In the genomic region with DNA sequence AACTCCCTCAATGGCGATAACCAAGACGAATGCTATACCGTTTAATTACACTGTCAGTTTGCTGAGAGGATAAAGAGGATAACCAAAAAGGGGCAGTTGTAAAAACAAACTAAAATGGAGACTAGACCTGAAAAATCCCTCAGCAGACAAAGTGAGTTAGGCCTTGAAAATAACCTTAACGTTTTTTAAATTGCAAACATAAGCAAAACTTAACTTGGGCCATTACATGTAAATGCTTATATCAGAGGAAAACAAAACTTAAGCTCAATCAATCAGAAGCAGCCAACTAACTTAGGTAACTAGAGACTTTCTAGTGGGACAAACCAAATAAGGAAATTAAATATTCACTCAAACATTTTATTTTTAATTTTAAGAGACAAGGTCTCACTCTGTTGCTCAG, we compare ENCODE assay signal across 23 cellular contexts. TPM values are rescaled to one million over a fixed set of nuclear protein-coding genes. Genes with fewer than 3 reads are reported as not detected.
DNase-seq lines count a peak whose midpoint lies in the region; ATAC-seq, FAIRE-seq and TF ChIP-seq lines count a peak whose summit lies in the region.
"Had no signal": no experiment of that assay in that cellular context is flagged by ENCODE, and none has a peak within 500 bp of the region (broad histone marks: within the 10 kb centered on the region; RNA-seq: fewer than 3 reads in every experiment).

No MANE protein-coding gene starts in this region.

- no peak overlapping the region for H3K4me3 Mint-ChIP-seq in endodermal cell
- H3K4me3 Mint-ChIP-seq: B cell; CD4-positive, alpha-beta T cell; CD8-positive, alpha-beta T cell had no signal

- H3K4ac ChIP-seq in IMR-90 (ENCODE audit: low read depth, low read length): no peak overlapping the region

- no peaks in the 10 kb centered on the region for H3K79me2 ChIP-seq in HepG2 (ENCODE audit: insufficient read depth, low read length)

- no peak overlapping the region for H3K23ac ChIP-seq in IMR-90 (ENCODE audit: low read depth, low read length)

- H4K5ac ChIP-seq in IMR-90 (ENCODE audit: low read depth, low read length): no peak overlapping the region

- TF ChIP-seq EP300 in HepG2 (IDR thresholded peaks at IDR 0.05; ENCODE audit: low read depth in 2 of 2, low read length in 2 of 2) (no peak), HepG2 (CRISPR knock-in tag; IDR thresholded peaks at IDR 0.05; ENCODE audit: borderline replicate concordance) (no peak), esophagus muscularis mucosa (IDR thresholded peaks at IDR 0.05) (no peak)

- intact Hi-C loops in HepG2 (cut with micrococcal nuclease; ENCODE audit: unreplicated experiment): no loop called here
- intact Hi-C loops in right lobe of liver (cut with DNase I): no loop called here
- intact Hi-C loops in IMR-90 (cut with micrococcal nuclease): no loop called here
- intact Hi-C loops in left colon (cut with DNase I, micrococcal nuclease): no loop called here
- intact Hi-C loops in esophagus muscularis mucosa (cut with DNase I): no loop called here

- peaks cover 31% of the 10 kb centered on the region for H3K36me3 Mint-ChIP-seq in endodermal cell (ENCODE audit: low read depth)

- in situ Hi-C loops in HepG2 (cut with HindIII; ENCODE audit: extremely low pct_ligation_motif_present, low pct_unique_long_range_greater_than_20kb) (no loop called here), IMR-90 (cut with MboI; ENCODE audit: low sequenced_read_pairs) (no loop called here)

- H3K4me2 ChIP-seq in HepG2 (ENCODE audit: low read depth, low read length): no peak overlapping the region
- H3K4me2 ChIP-seq in IMR-90 (ENCODE audit: low read depth, low read length): no peak overlapping the region
- H3K4me2 ChIP-seq: A549; BLaER1 treated with 17β-estradiol and CSF1 and Interleukin-3, amounts not matched to agents 10 nM and 100 nM had no signal

- 78% methylated on average over 4 of the region's 4 CpGs for WGBS in HepG2 (ENCODE audit: low lambda C conversion rate)
- WGBS in right lobe of liver (ENCODE audit: insufficient coverage, low coverage, low lambda C conversion rate, missing lambda C conversion rate): 83% methylated on average over 4 of the region's 4 CpGs
- no CpG with 5 or more reads among the region's 4 CpGs for WGBS in IMR-90 (ENCODE audit: extremely low coverage in 2 of 2, insufficient read length in 1 of 2), 2 experiments
- 92 to 100% methylated on average over 4 of the region's 4 CpGs for WGBS in endodermal cell (ENCODE audit: insufficient coverage in 1 of 2, insufficient read length in 1 of 2), 2 experiments
- 84% methylated on average over 4 of the region's 4 CpGs for WGBS in esophagus muscularis mucosa

- peaks cover 11% of the 10 kb centered on the region for H3K27me3 Mint-ChIP-seq in endodermal cell (ENCODE audit: insufficient read depth)
- H3K27me3 Mint-ChIP-seq: B cell; CD4-positive, alpha-beta T cell had no signal

- H3K18ac ChIP-seq in IMR-90 (ENCODE audit: low read depth, low read length): no peak overlapping the region

- H4K91ac ChIP-seq in IMR-90 (ENCODE audit: insufficient read depth, low read depth, low read length): no peak overlapping the region

- peaks cover 19% of the 10 kb centered on the region for H3K9me3 Mint-ChIP-seq in endodermal cell
- H3K9me3 Mint-ChIP-seq: CD4-positive, alpha-beta T cell; CD8-positive, alpha-beta T cell had no signal

- FAIRE-seq in HepG2 (lab: Jason Lieb, UNC): no peak
- FAIRE-seq: A549, D721Med, G401.6, GM12891, GM18507 had no signal

- TF ChIP-seq RAD21 in HepG2 (CRISPR knock-in tag; IDR thresholded peaks at IDR 0.05): no peak
- TF ChIP-seq RAD21 in IMR-90 (IDR thresholded peaks at IDR 0.05; ENCODE audit: low read length): no peak

- H2BK20ac ChIP-seq in IMR-90 (ENCODE audit: low read depth, low read length): no peak overlapping the region

- no peak overlapping the region for H2AFZ ChIP-seq in HepG2 (ENCODE audit: low read length)
- no peak overlapping the region for H2AFZ ChIP-seq in IMR-90 (replicated peaks; ENCODE audit: low read length, poor library complexity)

- no peaks in the 10 kb centered on the region for H4K20me1 ChIP-seq in HepG2 (ENCODE audit: insufficient read depth, low read length)
- no peaks in the 10 kb centered on the region for H4K20me1 ChIP-seq in IMR-90 (ENCODE audit: insufficient read depth, low read length)
- H4K20me1 ChIP-seq: BLaER1 treated with 17β-estradiol and CSF1 and Interleukin-3, amounts not matched to agents 10 nM and 100 nM had no signal

- H3K79me1 ChIP-seq in IMR-90 (ENCODE audit: low read depth in 1 of 2, low read length in 2 of 2): no peaks in the 10 kb centered on the region

- no peak for DNase-seq in HepG2 (ENCODE audit: low spot score)
- no peak for DNase-seq in right lobe of liver
- no peak for DNase-seq in IMR-90
- DNase-seq in endodermal cell: no peak
- no peak for DNase-seq in left colon
- DNase-seq in esophagus muscularis mucosa (ENCODE audit: extremely low spot score): no peak
- no peak for DNase-seq in pons (ENCODE audit: low spot score)
- DNase-seq: AML-193; Caco-2; Calu3; CD4-positive, alpha-beta T cell; CD8-positive, alpha-beta T cell; DMS79 treated with DMSO at 0.1 percent for 48 hours; GF-D8 had no signal

- dilution Hi-C loops in IMR-90 (cut with HindIII; ENCODE audit: low sequenced_read_pairs, unreplicated experiment): no loop called here

- H3K27me3 ChIP-seq in HepG2 (ENCODE audit: control insufficient read depth in 1 of 2, insufficient read depth in 2 of 2, low read length in 2 of 2) (no peaks in the 10 kb centered on the region), right lobe of liver (no peaks in the 10 kb centered on the region), IMR-90 (ENCODE audit: control insufficient read depth, insufficient read depth, low read length) (peaks cover 2% of the 10 kb centered on the region; the same call in 1 of the 2 replicates), endodermal cell (ENCODE audit: control insufficient read depth, insufficient read depth, low read length, poor library complexity, severe bottlenecking) (peaks cover 8% of the 10 kb centered on the region), esophagus muscularis mucosa (no peaks in the 10 kb centered on the region)
- H3K27me3 ChIP-seq: BLaER1 treated with 17β-estradiol and CSF1 and Interleukin-3, amounts not matched to agents 10 nM and 100 nM had no signal

- H3K4me3 ChIP-seq in HepG2 (replicated peaks in 1 of 3; ENCODE audit: insufficient read depth in 1 of 3, low read depth in 2 of 3, low read length in 3 of 3): no peak overlapping the region
- H3K4me3 ChIP-seq in right lobe of liver: no peak overlapping the region
- H3K4me3 ChIP-seq in IMR-90 (ENCODE audit: insufficient read depth, low read depth, low read length): no peak overlapping the region
- H3K4me3 ChIP-seq in endodermal cell (ENCODE audit: low read length): peak overlapping the region; percentile 60
- no peak overlapping the region for H3K4me3 ChIP-seq in esophagus muscularis mucosa
- H3K4me3 ChIP-seq: A549; BLaER1 treated with 17β-estradiol and CSF1 and Interleukin-3, amounts not matched to agents 10 nM and 100 nM had no signal

- no peaks in the 10 kb centered on the region for H3K36me3 ChIP-seq in HepG2 (replicated peaks in 1 of 2; ENCODE audit: control insufficient read depth in 1 of 2, insufficient read depth in 2 of 2, low read length in 2 of 2)
- H3K36me3 ChIP-seq in right lobe of liver: no peaks in the 10 kb centered on the region
- no peaks in the 10 kb centered on the region for H3K36me3 ChIP-seq in IMR-90 (ENCODE audit: control insufficient read depth, insufficient read depth, low read length)
- no peaks in the 10 kb centered on the region for H3K36me3 ChIP-seq in endodermal cell (ENCODE audit: control insufficient read depth, insufficient read depth, low read length)
- peaks cover 0 to 12% (median 0%) of the 10 kb centered on the region in 4 donors for H3K36me3 ChIP-seq in esophagus muscularis mucosa
- H3K36me3 ChIP-seq: BLaER1 treated with 17β-estradiol and CSF1 and Interleukin-3, amounts not matched to agents 10 nM and 100 nM had no signal

- H3K4me1 ChIP-seq in HepG2 (ENCODE audit: insufficient read depth, low read length) (peaks cover 19% of the 10 kb centered on the region), right lobe of liver (peaks cover 0 to 17% (median 4%) of the 10 kb centered on the region in 4 donors), IMR-90 (ENCODE audit: control insufficient read depth, insufficient read depth, low read length) (no peaks in the 10 kb centered on the region), endodermal cell (ENCODE audit: control insufficient read depth, insufficient read depth, low read length) (peaks cover 9% of the 10 kb centered on the region), esophagus muscularis mucosa (no peaks in the 10 kb centered on the region)
- H3K4me1 ChIP-seq: A549 had no signal

- H2BK5ac ChIP-seq in IMR-90 (ENCODE audit: low read depth, low read length, poor library complexity, severe bottlenecking): no peak overlapping the region

- no peak overlapping the region for H4K8ac ChIP-seq in IMR-90 (ENCODE audit: low read depth in 2 of 2, low read length in 2 of 2)

- no peak overlapping the region for H3K27ac ChIP-seq in HepG2 (ENCODE audit: extremely low read length, insufficient read depth, low read length)
- H3K27ac ChIP-seq in right lobe of liver: no peak overlapping the region
- no peak overlapping the region for H3K27ac ChIP-seq in IMR-90 (ENCODE audit: insufficient read depth, low read length)
- H3K27ac ChIP-seq in endodermal cell (ENCODE audit: low read depth, low read length): no peak overlapping the region
- no peak overlapping the region for H3K27ac ChIP-seq in esophagus muscularis mucosa (replicated peaks in 1 of 4)
- H3K27ac ChIP-seq: 22Rv1; A549; BLaER1 treated with 17β-estradiol and CSF1 and Interleukin-3, amounts not matched to agents 10 nM and 100 nM; C4-2B had no signal

- CTCF ChIA-PET in HepG2 (lab: Yijun Ruan, JAX; ENCODE audit: low intra/inter-chr PET ratio, low total read pairs): no interaction called here
- CTCF ChIA-PET in IMR-90 (lab: Yijun Ruan, JAX): no interaction called here

- no peak overlapping the region for H2AK9ac ChIP-seq in IMR-90 (replicated peaks; ENCODE audit: low read depth, low read length, poor library complexity)

- H3K9ac ChIP-seq in HepG2 (ENCODE audit: insufficient read depth, low read depth, low read length) (no peak overlapping the region), IMR-90 (ENCODE audit: low read depth, low read length) (no peak overlapping the region), endodermal cell (ENCODE audit: extremely low read depth, low read length, poor library complexity, severe bottlenecking) (no peak overlapping the region)
- H3K9ac ChIP-seq: BLaER1 treated with 17β-estradiol and CSF1 and Interleukin-3, amounts not matched to agents 10 nM and 100 nM had no signal

- H3K56ac ChIP-seq in IMR-90 (ENCODE audit: extremely low read depth, insufficient read depth, low read length): no peak overlapping the region

- ATAC-seq in HepG2: no peak
- no peak for ATAC-seq in right lobe of liver
- ATAC-seq in IMR-90 (ENCODE audit: low read depth): no peak
- ATAC-seq in left colon: no peak
- ATAC-seq: A549; CD8-positive, alpha-beta T cell had no signal

- TF ChIP-seq POLR2A in HepG2 (IDR thresholded peaks at IDR 0.05; ENCODE audit: insufficient read depth in 1 of 2, low read depth in 2 of 2, low read length in 2 of 2) (no peak), right lobe of liver (IDR thresholded peaks at IDR 0.05) (no peak), IMR-90 (IDR thresholded peaks at IDR 0.05; ENCODE audit: low read depth, low read length) (no peak), esophagus muscularis mucosa (IDR thresholded peaks at IDR 0.05; ENCODE audit: low read depth) (no peak)

- H3K9me3 ChIP-seq in HepG2 (ENCODE audit: low read length) (no peaks in the 10 kb centered on the region), right lobe of liver (no peaks in the 10 kb centered on the region), IMR-90 (ENCODE audit: control insufficient read depth, insufficient read depth, low read length) (no peaks in the 10 kb centered on the region), endodermal cell (ENCODE audit: control insufficient read depth, low read length) (peaks cover 26% of the 10 kb centered on the region), esophagus muscularis mucosa (no peaks in the 10 kb centered on the region)
- H3K9me3 ChIP-seq: A549, Caco-2 had no signal

- no peak overlapping the region for H2AK5ac ChIP-seq in IMR-90 (ENCODE audit: low read depth, low read length)

- BruUV-seq in HepG2 (replicated peaks; lab: Mats Ljungman, UMichigan) (no TSS peak), IMR-90 (replicated peaks; lab: Mats Ljungman, UMichigan) (no TSS peak)

- TF ChIP-seq CTCF in HepG2 (CRISPR knock-in tag; IDR thresholded peaks at IDR 0.05) (no peak), right lobe of liver (IDR thresholded peaks at IDR 0.05) (no peak), IMR-90 (conservative IDR thresholded peaks at IDR 0.05; ENCODE audit: low read depth, low read length) (no peak), endodermal cell (conservative IDR thresholded peaks at IDR 0.05) (no peak), esophagus muscularis mucosa (IDR thresholded peaks at IDR 0.05) (no peak)

- no peaks in the 10 kb centered on the region for H3K9me1 ChIP-seq in IMR-90 (ENCODE audit: insufficient read depth, low read length)

- POLR2A ChIA-PET in HepG2 (lab: Yijun Ruan, JAX) (no interaction called here), IMR-90 (lab: Charles Lee; ENCODE audit: unreplicated experiment) (no interaction called here)

- H3K4me1 Mint-ChIP-seq in endodermal cell: peaks cover 29% of the 10 kb centered on the region

- no peak overlapping the region for H3K14ac ChIP-seq in IMR-90 (replicated peaks; ENCODE audit: low read depth, low read length)

- no peak overlapping the region for H3K27ac Mint-ChIP-seq in endodermal cell
- H3K27ac Mint-ChIP-seq: B cell; CD4-positive, alpha-beta T cell; CD8-positive, alpha-beta T cell had no signal

- no peak overlapping the region for H2BK120ac ChIP-seq in IMR-90 (ENCODE audit: low read depth, low read length)

- H2BK15ac ChIP-seq in IMR-90 (ENCODE audit: low read depth, low read length): no peak overlapping the region

RNA-seq across cellular contexts. Expression of gene TAPT1, which starts 17.0 kb away (rescaled TPM):
- total RNA-seq in HepG2 (2016; rRNA removed; fragmentation: Illumina TruSeq; extraction: Trizol) (16.3 and 24.5 TPM in 2 replicates), right lobe of liver (10 to 100 TPM; 10.8 to 57.3 (median 40.1) TPM), IMR-90 (2012; rRNA removed) (12.2 and 12.8 TPM in 2 replicates), endodermal cell (10 to 100 TPM; 19.8 to 22.6 TPM), left colon (10 to 100 TPM; 37.5 to 41.2 TPM), esophagus muscularis mucosa (10 to 100 TPM; 18.1 to 27.4 (median 21.6) TPM)
- 3.1 and 5.0 TPM in 2 replicates for total RNA-seq in HepG2 (2016; cell fraction: cytosol; rRNA removed; fragmentation: Illumina TruSeq; extraction: Trizol; ENCODE audit: low read depth)
- total RNA-seq in HepG2 (2016; cell fraction: insoluble cytoplasmic fraction; rRNA removed; fragmentation: Illumina TruSeq; extraction: Trizol): 11.6 and 24.9 TPM in 2 replicates
- 10.7 and 11.1 TPM in 2 replicates for total RNA-seq in HepG2 (2016; cell fraction: membrane; rRNA removed; fragmentation: Illumina TruSeq; extraction: Trizol)
- total RNA-seq in HepG2 (2016; cell fraction: nucleus; rRNA removed; fragmentation: Illumina TruSeq; extraction: Trizol): 37.3 and 37.6 TPM in 2 replicates
- polyA plus RNA-seq in HepG2 (2011; rRNA removed) (23.3 and 25.3 TPM in 2 replicates), IMR-90 (2012; rRNA removed) (4.4 and 5.6 TPM in 2 replicates)
- 8.3 and 13.6 TPM in 2 replicates for polyA plus RNA-seq in HepG2 (2011; cell fraction: cytosol; rRNA removed)
- polyA plus RNA-seq in HepG2 (2011; cell fraction: nucleus; rRNA removed): 30.6 and 35.1 TPM in 2 replicates
- polyA plus RNA-seq in HepG2 (2012): 19.8 and 24.0 TPM in 2 replicates
- polyA plus RNA-seq in HepG2 (2016; cell fraction: cytosol; fragmentation: Illumina TruSeq; extraction: Trizol; ENCODE audit: low read depth): 2.9 and 3.6 TPM in 2 replicates
- 10.6 and 12.6 TPM in 2 replicates for polyA plus RNA-seq in HepG2 (2016; cell fraction: insoluble cytoplasmic fraction; fragmentation: Illumina TruSeq; extraction: Trizol; ENCODE audit: low read depth)
- 6.8 and 7.3 TPM in 2 replicates for polyA plus RNA-seq in HepG2 (2016; cell fraction: membrane; fragmentation: Illumina TruSeq; extraction: Trizol; ENCODE audit: low read depth)
- polyA plus RNA-seq in HepG2 (2016; cell fraction: nucleus; fragmentation: Illumina TruSeq; extraction: Trizol; ENCODE audit: insufficient read depth, low read depth): 51.8 and 52.9 TPM in 2 replicates
- polyA minus RNA-seq in HepG2 (2011; rRNA and poly(A)+ RNA removed; ENCODE audit: low replicate concordance): 15.2 and 37.2 TPM in 2 replicates
- polyA minus RNA-seq in HepG2 (2011; cell fraction: cytosol; rRNA and poly(A)+ RNA removed): 17.0 and 19.9 TPM in 2 replicates
- polyA minus RNA-seq in HepG2 (2011; cell fraction: nucleus; rRNA and poly(A)+ RNA removed): 102 TPM in 2 replicates
- polyA plus RNA-seq in IMR-90 (2012; cell fraction: cytosol; rRNA removed): 1.2 and 2.0 TPM in 2 replicates
- polyA plus RNA-seq in IMR-90 (2012; cell fraction: nucleus; rRNA removed; ENCODE audit: low replicate concordance): 2.4 and 17.7 TPM in 2 replicates
- polyA plus RNA-seq in endodermal cell (2013, experiment 1 of 2): 19.8 TPM
- 21.2 TPM for polyA plus RNA-seq in endodermal cell (2013, experiment 2 of 2)
